ENCODE assay signal across 1 cellular context in genomic region chr3:52402101-52402521, GRCh38.
TF ChIP-seq lines count a peak whose summit lies in the region.

No MANE protein-coding gene starts in this region.

TF ChIP-seq in K562, 482 proteins besides CTCF, POLR2A, EP300 and RAD21:
- TF ChIP-seq CSDE1 (IDR thresholded peaks at IDR 0.05) (no peak), KHSRP (IDR thresholded peaks at IDR 0.05) (no peak), SPI1 (IDR thresholded peaks at IDR 0.05; ENCODE audit: borderline replicate concordance, low read depth, low read length) (peak; percentile 56; the same call in 1 of the 2 replicates), RBFOX2 (IDR thresholded peaks at IDR 0.05; ENCODE audit: low read depth, low read length) (peak; percentile 54; the same call in 1 of the 2 replicates), ZNF644 (tag; IDR thresholded peaks at IDR 0.05; ENCODE audit: low read depth) (no peak), TAL1 (IDR thresholded peaks at IDR 0.05) (no peak)
